Comparison of ENCODE assay signal across 8 cellular contexts in genomic region chr1:146036990-146037646, GRCh38. TPM values are rescaled to one million over a fixed set of nuclear protein-coding genes. Genes with fewer than 3 reads are reported as not detected.
DNase-seq lines count a peak whose midpoint lies in the region; ATAC-seq and TF ChIP-seq lines count a peak whose summit lies in the region.

No MANE protein-coding gene starts in this region.

- H3K4me3 Mint-ChIP-seq in activated CD8-positive, alpha-beta memory T cell treated with anti-CD3 and anti-CD28 coated beads, Interleukin-2, amount 10 ng/mL, durations not matched to agents 7 days and 5 days, result peak overlapping the region; percentile 88
- peak overlapping the region; percentile 96 for H3K4me3 Mint-ChIP-seq in endodermal cell

- CTCF ChIA-PET in activated CD8-positive, alpha-beta memory T cell treated with anti-CD3 and anti-CD28 coated beads, Interleukin-2, amount 10 ng/mL, durations not matched to agents 7 days and 5 days (lab: Charles Lee), result interaction anchor here (0.9 to 9.5 kb wide), 12 partner anchors 14 to 191 kb away, joined by 3 to 64 read pairs (median 4); partner anchors contain the start of genes ANKRD34A, LIX1L, NUDT17 and POLR3GL

- 0 to 1% methylated on average over 12 to 21 of the region's 21 CpGs for WGBS in endodermal cell (ENCODE audit: insufficient coverage in 1 of 2, insufficient read length in 1 of 2), 2 experiments

- no peaks in the 10 kb centered on the region for H3K36me3 ChIP-seq in endodermal cell (ENCODE audit: control insufficient read depth, insufficient read depth, low read length)
- no peaks in the 10 kb centered on the region for H3K36me3 ChIP-seq in mucosa of descending colon (ENCODE audit: low read depth)

- no peaks in the 10 kb centered on the region for H3K9me3 Mint-ChIP-seq in activated CD8-positive, alpha-beta memory T cell treated with anti-CD3 and anti-CD28 coated beads, Interleukin-2, amount 10 ng/mL, durations not matched to agents 7 days and 5 days (ENCODE audit: low read depth)
- no peaks in the 10 kb centered on the region for H3K9me3 Mint-ChIP-seq in endodermal cell

- peaks cover 4% of the 10 kb centered on the region for H3K36me3 Mint-ChIP-seq in activated CD8-positive, alpha-beta memory T cell treated with anti-CD3 and anti-CD28 coated beads, Interleukin-2, amount 10 ng/mL, durations not matched to agents 7 days and 5 days
- no peaks in the 10 kb centered on the region for H3K36me3 Mint-ChIP-seq in endodermal cell (ENCODE audit: low read depth)

- intact Hi-C loops in mucosa of descending colon (cut with DNase I, micrococcal nuclease), result no loop called here

- peak; percentile 49 for ATAC-seq in activated CD8-positive, alpha-beta memory T cell treated with anti-CD3 and anti-CD28 coated beads, Interleukin-2, amount 10 ng/mL, durations not matched to agents 7 days and 5 days
- peak; percentile 64 for ATAC-seq in mucosa of descending colon
- ATAC-seq in GM21367 (IDR thresholded peaks at IDR 0.05; ENCODE audit: unreplicated experiment), result no peak

- H3K27me3 ChIP-seq in endodermal cell (ENCODE audit: control insufficient read depth, insufficient read depth, low read length, poor library complexity, severe bottlenecking), result no peaks in the 10 kb centered on the region

- peaks cover 11% of the 10 kb centered on the region for H3K27me3 Mint-ChIP-seq in activated CD8-positive, alpha-beta memory T cell treated with anti-CD3 and anti-CD28 coated beads, Interleukin-2, amount 10 ng/mL, durations not matched to agents 7 days and 5 days
- no peaks in the 10 kb centered on the region for H3K27me3 Mint-ChIP-seq in endodermal cell (ENCODE audit: insufficient read depth)

- peak overlapping the region; percentile 97 for H3K27ac Mint-ChIP-seq in activated CD8-positive, alpha-beta memory T cell treated with anti-CD3 and anti-CD28 coated beads, Interleukin-2, amount 10 ng/mL, durations not matched to agents 7 days and 5 days
- peak overlapping the region; percentile 98 for H3K27ac Mint-ChIP-seq in endodermal cell

- H3K4me1 ChIP-seq in endodermal cell (ENCODE audit: control insufficient read depth, insufficient read depth, low read length), result no peaks in the 10 kb centered on the region
- peaks cover 18% of the 10 kb centered on the region for H3K4me1 ChIP-seq in mucosa of descending colon (ENCODE audit: low read depth)

- H3K4me3 ChIP-seq in endodermal cell (ENCODE audit: low read length), result peak overlapping the region; percentile 86
- H3K4me3 ChIP-seq in mucosa of descending colon, result peak overlapping the region; percentile 25

- H3K9ac ChIP-seq in endodermal cell (ENCODE audit: extremely low read depth, low read length, poor library complexity, severe bottlenecking), result peak overlapping the region; percentile 86

- peak; percentile 56 for DNase-seq in GM13976 (ENCODE audit: low spot score)
- DNase-seq in HS-27A (ENCODE audit: low read depth), result peak; percentile 84
- DNase-seq in NOMO-1 treated with dmso at 0.1 percent for 144 hours (lab: John Stamatoyannopoulos, UW; ENCODE audit: unreplicated experiment), result peak; percentile 52
- peak; percentile 91 for DNase-seq in activated CD8-positive, alpha-beta memory T cell treated with anti-CD3 and anti-CD28 coated beads, Interleukin-2, amount 10 ng/mL, durations not matched to agents 7 days and 5 days
- peak; percentile 93 for DNase-seq in endodermal cell
- DNase-seq in mucosa of descending colon, result peak; percentile 79 to 85 (median 84)
- peak; percentile 40 to 54 for DNase-seq in stimulated activated CD8-positive, alpha-beta memory T cell treated with anti-CD3 and anti-CD28 coated beads, Interleukin-4, amount 100 ng/mL, for 1 hour (ENCODE audit: low read depth in 2 of 2, low spot score in 1 of 2)

- TF ChIP-seq CTCF in GM13976 (IDR thresholded peaks at IDR 0.05; ENCODE audit: borderline replicate concordance, control extremely low read depth, extremely low read depth, insufficient read depth, missing control alignments) (no peak), endodermal cell (conservative IDR thresholded peaks at IDR 0.05) (no peak), mucosa of descending colon (IDR thresholded peaks at IDR 0.05) (no peak)

- peak overlapping the region; percentile 27 for H3K27ac ChIP-seq in endodermal cell (ENCODE audit: low read depth, low read length)

- peaks cover 33% of the 10 kb centered on the region for H3K4me1 Mint-ChIP-seq in activated CD8-positive, alpha-beta memory T cell treated with anti-CD3 and anti-CD28 coated beads, Interleukin-2, amount 10 ng/mL, durations not matched to agents 7 days and 5 days
- peaks cover 6% of the 10 kb centered on the region for H3K4me1 Mint-ChIP-seq in endodermal cell

- H3K9me3 ChIP-seq in endodermal cell (ENCODE audit: control insufficient read depth, low read length), result no peaks in the 10 kb centered on the region
- H3K9me3 ChIP-seq in mucosa of descending colon, result no peaks in the 10 kb centered on the region

- in situ Hi-C loops in GM13976 (cut with MboI; ENCODE audit: low sequenced_read_pairs, unreplicated experiment), result no loop called here

RNA-seq across cellular contexts. Expression of gene HJV, which starts 15.6 kb away (rescaled TPM):
- total RNA-seq in activated CD8-positive, alpha-beta memory T cell treated with anti-CD3 and anti-CD28 coated beads, Interleukin-2, amount 10 ng/mL, durations not matched to agents 7 days and 5 days, result not detected
- under 1 TPM; 0.13 to 0.15 TPM for total RNA-seq in endodermal cell
- not detected for polyA plus RNA-seq in endodermal cell (2013, experiment 1 of 2)
- polyA plus RNA-seq in endodermal cell (2013, experiment 2 of 2), result not detected
- not detected for total RNA-seq in mucosa of descending colon

RNA-seq across cellular contexts. Expression of gene TXNIP, which starts 40.7 kb away (rescaled TPM):
- total RNA-seq in activated CD8-positive, alpha-beta memory T cell treated with anti-CD3 and anti-CD28 coated beads, Interleukin-2, amount 10 ng/mL, durations not matched to agents 7 days and 5 days, result 100 to 1,000 TPM; 127 to 207 TPM
- total RNA-seq in endodermal cell, result 10 to 100 TPM in 1 of 2 donors, 1 to 10 TPM in 1; 9.9 to 12.2 TPM
- 6.0 TPM for polyA plus RNA-seq in endodermal cell (2013, experiment 1 of 2)
- 18.7 TPM for polyA plus RNA-seq in endodermal cell (2013, experiment 2 of 2)
- total RNA-seq in mucosa of descending colon, result 1,000 to 10,000 TPM in 1 of 3 donors, 100 to 1,000 TPM in 2; 683 to 1,682 (median 830) TPM

Comparison
In these comparisons a context has a peak if more than half of its experiments do, and no peak if none do; other contexts are left out.
1. RNA of gene TXNIP, which starts 40.7 kb away (total RNA-seq): 683 to 1,682 TPM in mucosa of descending colon and 127 to 207 TPM in activated CD8-positive, alpha-beta memory T cell treated with anti-CD3 and anti-CD28 coated beads, Interleukin-2, amount 10 ng/mL, durations not matched to agents 7 days and 5 days; 9.9 to 12.2 TPM in endodermal cell; every median in the first group is over 4 times any median in the second.
2. Peak in every context shown above with its lines, with median percentiles within 50 percentile points of each other: DNase-seq.